In the genomic region with DNA sequence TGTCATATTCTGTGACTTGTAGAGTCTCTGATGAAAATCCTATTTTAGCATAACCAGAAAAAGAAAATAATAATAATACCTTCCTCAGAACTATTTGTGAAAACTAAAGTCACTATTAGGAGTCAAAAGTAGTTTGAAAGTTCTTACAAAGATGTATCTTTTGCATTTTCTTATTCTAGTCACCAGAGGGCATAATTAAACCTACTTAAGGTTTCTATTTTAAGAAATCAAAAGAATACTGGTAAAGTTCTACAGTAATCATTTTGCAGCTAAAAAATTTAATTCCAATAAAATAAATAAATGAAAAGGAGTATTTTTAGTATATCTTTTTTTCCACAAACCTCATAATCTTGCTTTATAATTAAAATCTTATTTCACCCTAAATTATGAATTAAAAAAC, we compare ENCODE assay signal across 11 cellular contexts. TPM values are rescaled to one million over a fixed set of nuclear protein-coding genes. Genes with fewer than 3 reads are reported as not detected.
A peak's percentile ranks its signal among the peaks of the same experiment; 100 is the strongest.
DNase-seq lines count a peak whose midpoint lies in the region; ATAC-seq, FAIRE-seq and TF ChIP-seq lines count a peak whose summit lies in the region.
"Had no signal": no experiment of that assay in that cellular context is flagged by ENCODE, and none has a peak within 500 bp of the region (broad histone marks: within the 10 kb centered on the region; RNA-seq: fewer than 3 reads in every experiment).

No MANE protein-coding gene starts in this region.

- peak; percentile 37 for FAIRE-seq in K562 (lab: Jason Lieb, UNC)

- intact Hi-C loops in K562 (cut with micrococcal nuclease), result loop anchor here (5.0 to 10.0 kb wide), 2 partner anchors 678 to 1864 kb away; no protein-coding TSS in a partner anchor
- intact Hi-C loops in mucosa of descending colon (cut with DNase I, micrococcal nuclease), result loop anchor here in 1 of 2 donors (10.0 kb wide), 1 partner anchor 152 kb away; no protein-coding TSS in a partner anchor

- H3K4me1 ChIP-seq in K562 (replicated peaks in 1 of 2; ENCODE audit: control insufficient read depth in 2 of 2, insufficient read depth in 2 of 2, low read length in 2 of 2), result no peaks in the 10 kb centered on the region
- H3K4me1 ChIP-seq in osteoblast (ENCODE audit: insufficient read depth, low read length), result no peaks in the 10 kb centered on the region
- H3K4me1 ChIP-seq in mucosa of descending colon (ENCODE audit: low read depth), result no peaks in the 10 kb centered on the region

- H3K36me3 ChIP-seq in K562 (ENCODE audit: control insufficient read depth, insufficient read depth, low read length) (no peaks in the 10 kb centered on the region), osteoblast (ENCODE audit: insufficient read depth, low read length) (no peaks in the 10 kb centered on the region), mucosa of descending colon (ENCODE audit: low read depth) (no peaks in the 10 kb centered on the region)
- H3K36me3 ChIP-seq: thoracic aorta had no signal

- no peak for TF ChIP-seq POLR2A in K562 (conservative IDR thresholded peaks at IDR 0.05)

- H4K20me1 ChIP-seq in K562 (replicated peaks; ENCODE audit: control insufficient read depth, insufficient read depth, low read length), result no peaks in the 10 kb centered on the region
- no peaks in the 10 kb centered on the region for H4K20me1 ChIP-seq in osteoblast (ENCODE audit: insufficient read depth, low read length)

- TF ChIP-seq CTCF in K562 (IDR thresholded peaks at IDR 0.05 in 2 of 3, conservative IDR thresholded peaks at IDR 0.05 in 1 of 3; ENCODE audit: insufficient read depth in 2 of 3, low read depth in 1 of 3, low read length in 3 of 3) (peak in 1 of 3 experiments; percentile 39; a peak in 1 of 6 replicates), osteoblast (IDR thresholded peaks at IDR 0.05; ENCODE audit: extremely low read depth, low read depth, low read length) (peak; percentile 36), mucosa of descending colon (IDR thresholded peaks at IDR 0.05) (no peak)

- H3K27me3 ChIP-seq in K562 (ENCODE audit: control insufficient read depth in 2 of 2, insufficient read depth in 2 of 2, low read length in 2 of 2) (no peaks in the 10 kb centered on the region), osteoblast (ENCODE audit: insufficient read depth, low read length) (no peaks in the 10 kb centered on the region)

- POLR2A ChIA-PET in K562 (lab: Yijun Ruan, JAX), result no interaction called here

- in situ Hi-C loops in K562 (cut with MboI), result no loop called here

- H3K9ac ChIP-seq in K562 (ENCODE audit: insufficient read depth in 1 of 2, low read depth in 2 of 2, low read length in 2 of 2), result no peak overlapping the region

- no peak for ATAC-seq in K562
- no peak for ATAC-seq in HG02759 (IDR thresholded peaks at IDR 0.05; ENCODE audit: unreplicated experiment)
- no peak for ATAC-seq in mucosa of descending colon

- peak; percentile 42 to 54 for TF ChIP-seq RAD21 in K562 (CRISPR knock-in tag; conservative IDR thresholded peaks at IDR 0.05 in 1 of 2, IDR thresholded peaks at IDR 0.05 in 1 of 2)

- BruUV-seq in K562 (replicated peaks; lab: Mats Ljungman, UMichigan), result no TSS peak

- CTCF ChIA-PET in K562 (lab: Yijun Ruan, JAX; ENCODE audit: low intra/inter-chr PET ratio), result interaction anchor here (0.7 to 3.4 kb wide), 3 partner anchors 11 to 218 kb away, joined by 3 to 19 read pairs (median 4); no protein-coding TSS in a partner anchor

- H3K27ac ChIP-seq in K562 (ENCODE audit: extremely low read depth, low read depth, low read length), result no peak overlapping the region
- H3K27ac ChIP-seq in osteoblast (ENCODE audit: low read depth, low read length), result no peak overlapping the region
- H3K27ac ChIP-seq: thoracic aorta had no signal

- H3K9me3 ChIP-seq in K562 (replicated peaks; ENCODE audit: control insufficient read depth, insufficient read depth, low read depth, low read length), result no peaks in the 10 kb centered on the region
- no peaks in the 10 kb centered on the region for H3K9me3 ChIP-seq in osteoblast (ENCODE audit: low read depth, low read length)
- no peaks in the 10 kb centered on the region for H3K9me3 ChIP-seq in mucosa of descending colon
- H3K9me3 ChIP-seq: thoracic aorta had no signal

- DNase-seq in DMS53 (lab: John Stamatoyannopoulos, UW), result peak; percentile 11
- no peak for DNase-seq in DMS53 treated with DMSO at 0.1 percent for 48 hours (lab: John Stamatoyannopoulos, UW; ENCODE audit: unreplicated experiment)
- DNase-seq in M059J (ENCODE audit: low read depth), result peak; percentile 6
- peak in 1 of 4 experiments; percentile 13 for DNase-seq in K562 (ENCODE audit: extremely low read depth in 1 of 4, low spot score in 3 of 4)
- DNase-seq in osteoblast (ENCODE audit: insufficient read length, low spot score, missing footprints), result no peak
- DNase-seq in GF-D8 (lab: John Stamatoyannopoulos, UW), result no peak
- DNase-seq in mucosa of descending colon, result no peak
- DNase-seq: H7; stimulated activated CD4-positive, alpha-beta T cell treated with anti-CD3 and anti-CD28 coated beads, Interleukin-2, amount 100 ng/mL, for 24 hours had no signal

- no peak for TF ChIP-seq EP300 in K562 (IDR thresholded peaks at IDR 0.05; ENCODE audit: low read length)

- H3K79me2 ChIP-seq in K562 (ENCODE audit: control insufficient read depth, insufficient read depth, low read length), result no peaks in the 10 kb centered on the region
- H3K79me2 ChIP-seq in osteoblast (ENCODE audit: insufficient read depth, low read length), result no peaks in the 10 kb centered on the region

- H3K4me3 ChIP-seq in K562, result no peak overlapping the region
- H3K4me3 ChIP-seq in osteoblast (ENCODE audit: insufficient read depth, low read length), result no peak overlapping the region
- no peak overlapping the region for H3K4me3 ChIP-seq in mucosa of descending colon
- H3K4me3 ChIP-seq: thoracic aorta had no signal

- H3K9me1 ChIP-seq in K562 (ENCODE audit: control insufficient read depth, insufficient read depth, low read length), result no peaks in the 10 kb centered on the region

- H2AFZ ChIP-seq in K562 (ENCODE audit: low read depth, low read length) (no peak overlapping the region), osteoblast (ENCODE audit: low read length) (no peak overlapping the region)

- H3K4me2 ChIP-seq in K562 (ENCODE audit: insufficient read depth, low read length) (no peak overlapping the region), osteoblast (ENCODE audit: insufficient read depth, low read length) (no peak overlapping the region)

TF ChIP-seq in K562, 482 proteins besides CTCF, POLR2A, EP300 and RAD21 (continues in another document):
- TF ChIP-seq ZHX1 (conservative IDR thresholded peaks at IDR 0.05; ENCODE audit: low read length) (no peak), MNT (conservative IDR thresholded peaks at IDR 0.05) (0 out of 4 replicates have a peak, but pooled peaks of 1 of the 2 experiments have one; percentile 18)

RNA-seq across cellular contexts. Expression of gene MCM9, which starts 28.0 kb away (rescaled TPM):
- 3.9 and 5.7 TPM in 2 replicates for total RNA-seq in M059J (2014; rRNA removed; shearing (Covaris generic))
- 53.3 and 93.6 TPM in 2 replicates for total RNA-seq in K562 (2011; cell fraction: chromatin; rRNA removed; ENCODE audit: low replicate concordance)
- 21.1 and 21.2 TPM in 2 replicates for total RNA-seq in K562 (2011; cell fraction: nucleolus; rRNA removed)
- 36.7 and 42.6 TPM in 2 replicates for total RNA-seq in K562 (2011; cell fraction: nucleoplasm; rRNA removed)
- 8.2 and 8.6 TPM in 2 replicates for total RNA-seq in K562 (2014; rRNA removed)
- 16.7 and 18.2 TPM in 2 replicates for total RNA-seq in K562 (2014; rRNA removed; fragmentation: Illumina TruSeq; extraction: Trizol)
- 13.7 and 16.3 TPM in 2 replicates for total RNA-seq in K562 (2015; rRNA removed; fragmentation: Illumina TruSeq; extraction: Trizol)
- 13.1 and 16.7 TPM in 2 replicates for total RNA-seq in K562 (2021)
- 9.9 and 13.1 TPM in 2 replicates for polyA plus RNA-seq in K562 (2011; rRNA removed)
- 2.1 and 4.2 TPM in 2 replicates for polyA plus RNA-seq in K562 (2011; cell fraction: cytosol; rRNA removed)
- 20.1 and 22.3 TPM in 2 replicates for polyA plus RNA-seq in K562 (2011; cell fraction: nucleus; rRNA removed)
- 8.9 and 10.5 TPM in 2 replicates for polyA plus RNA-seq in K562 (2012)
- polyA plus RNA-seq in K562 (2014; fragmentation: Illumina TruSeq; extraction: Trizol), result 10.3 and 11.6 TPM in 2 replicates
- 1 to 10 TPM; 4.8 to 5.8 TPM for polyA plus RNA-seq in K562 (2014; fragmentation: Nextera tagmentation; extraction: Ambion mirVana)
- 9.1 and 10.7 TPM in 2 replicates for polyA plus RNA-seq in K562 (2014; rRNA removed)
- polyA minus RNA-seq in K562 (2011; rRNA and poly(A)+ RNA removed), result 29.3 and 32.8 TPM in 2 replicates
- polyA minus RNA-seq in K562 (2011; cell fraction: cytosol; rRNA and poly(A)+ RNA removed), result 8.1 and 10.8 TPM in 2 replicates
- 27.1 and 35.7 TPM in 2 replicates for polyA minus RNA-seq in K562 (2011; cell fraction: nucleus; rRNA and poly(A)+ RNA removed)
- total RNA-seq in osteoblast, result 15.2 and 17.1 TPM in 2 replicates
- total RNA-seq in mucosa of descending colon, result 10 to 100 TPM; 15.7 to 26.3 (median 20.9) TPM

Comparison
In these comparisons a context has a peak if more than half of its experiments do, and no peak if none do; other contexts are left out.
1. DNase-seq: peak in DMS53 (single experiment) and M059J (single experiment); none in DMS53 treated with DMSO at 0.1 percent for 48 hours (single experiment), osteoblast (single experiment), GF-D8 (single experiment) and mucosa of descending colon (0 of 3).